Comparison of ENCODE assay signal across 8 cellular contexts in genomic region chr2:26344581-26345283, GRCh38. TPM values are rescaled to one million over a fixed set of nuclear protein-coding genes. Genes with fewer than 3 reads are reported as not detected.
DNase-seq lines count a peak whose midpoint lies in the region; FAIRE-seq and TF ChIP-seq lines count a peak whose summit lies in the region.

No MANE protein-coding gene starts in this region.

- H3K4me3 ChIP-seq in GM12865 (ENCODE audit: low read depth, low read length), result peak overlapping the region; percentile 63
- peak overlapping the region; percentile 98 for H3K4me3 ChIP-seq in coronary artery
- H3K4me3 ChIP-seq in muscle layer of duodenum (ENCODE audit: low read depth in 1 of 2, low read length in 2 of 2), result peak overlapping the region; percentile 92 to 99
- H3K4me3 ChIP-seq in urinary bladder (ENCODE audit: low read depth, low read length), result peak overlapping the region; percentile 56

- TF ChIP-seq CTCF in GM12865 (IDR thresholded peaks at IDR 0.05; ENCODE audit: insufficient read depth, low read depth, low read length, missing control alignments) (no peak), coronary artery (IDR thresholded peaks at IDR 0.05) (no peak)

- in situ Hi-C loops in G401 (cut with HindIII; ENCODE audit: low sequenced_read_pairs), result no loop called here

- whole genome bisulfite sequencing in urinary bladder, result 40% methylated on average over 17 of the region's 17 CpGs

- DNase-seq in GM12865 (ENCODE audit: low read depth) (peak; percentile 9), RCC 7860 (ENCODE audit: low spot score) (peak; percentile 50), coronary artery (ENCODE audit: low spot score) (no peak), NCI-H187 treated with DMSO at 0.1 percent for 48 hours (lab: John Stamatoyannopoulos, UW) (no peak), G401 (ENCODE audit: low spot score) (no peak), hippocampal formation (lab: John Stamatoyannopoulos, UW) (no peak)

- H3K36me3 ChIP-seq in muscle layer of duodenum (ENCODE audit: control insufficient read depth in 1 of 2, insufficient read depth in 2 of 2, low read length in 2 of 2) (peaks cover 0 to 6% of the 10 kb centered on the region in 2 donors), urinary bladder (ENCODE audit: insufficient read depth) (no peaks in the 10 kb centered on the region)

- FAIRE-seq in RCC 7860 (lab: Jason Lieb, UNC), result no peak

- H3K27ac ChIP-seq in coronary artery (peak overlapping the region; percentile 82 to 96), muscle layer of duodenum (ENCODE audit: low read length) (peak overlapping the region; percentile 99), urinary bladder (ENCODE audit: low read depth) (no peak overlapping the region)

- no peaks in the 10 kb centered on the region for H3K27me3 ChIP-seq in muscle layer of duodenum (ENCODE audit: low read depth, low read length)

- H3K4me1 ChIP-seq in muscle layer of duodenum (ENCODE audit: control insufficient read depth in 1 of 2, insufficient read depth in 2 of 2, low read length in 2 of 2), result peaks cover 9 to 21% of the 10 kb centered on the region in 2 donors
- no peaks in the 10 kb centered on the region for H3K4me1 ChIP-seq in urinary bladder (ENCODE audit: insufficient read depth)

- no peaks in the 10 kb centered on the region for H3K9me3 ChIP-seq in muscle layer of duodenum (ENCODE audit: control insufficient read depth in 1 of 2, low read length in 2 of 2)

RNA-seq across cellular contexts. Expression of gene SELENOI, which starts 1.2 kb away (rescaled TPM):
- 27.7 TPM for total RNA-seq in urinary bladder
- 3.7 TPM for polyA plus RNA-seq in urinary bladder
- 9.2 and 15.2 TPM in 2 replicates for total RNA-seq in G401 (2014; rRNA removed; shearing (Covaris generic))

RNA-seq across cellular contexts. Expression of gene ADGRF3, which starts 1.9 kb away (rescaled TPM):
- total RNA-seq in urinary bladder, result 0.37 TPM
- 0.08 TPM for polyA plus RNA-seq in urinary bladder
- total RNA-seq in G401 (2014; rRNA removed; shearing (Covaris generic)), result 0.47 TPM in 1 of 2 replicates, not detected in the other

RNA-seq across cellular contexts. Expression of gene DRC1, which starts 57.0 kb away (rescaled TPM):
- total RNA-seq in urinary bladder, result 1.0 TPM
- not detected for polyA plus RNA-seq in urinary bladder
- not detected in 2 replicates for total RNA-seq in G401 (2014; rRNA removed; shearing (Covaris generic))

Comparison
In these comparisons a context has a peak if more than half of its experiments do, and no peak if none do; other contexts are left out.
1. DNase-seq: peak in GM12865 (single experiment) and RCC 7860 (single experiment); none in coronary artery (single experiment), NCI-H187 treated with DMSO at 0.1 percent for 48 hours (single experiment), G401 (single experiment) and hippocampal formation (0 of 2).
2. Peak in every context shown above with its lines, with median percentiles within 50 percentile points of each other: H3K4me3 ChIP-seq.